8 cellular contexts compared by ENCODE assay signal in genomic region chr15:66774001-66774814, GRCh38.
DNase-seq lines count a peak whose midpoint lies in the region; ATAC-seq, FAIRE-seq and TF ChIP-seq lines count a peak whose summit lies in the region.

No MANE protein-coding gene starts in this region.

- H3K4me1 ChIP-seq in A549 (peaks cover 96% of the 10 kb centered on the region), H1 (replicated peaks in 1 of 4; ENCODE audit: control insufficient read depth in 3 of 4, insufficient read depth in 4 of 4, low read length in 3 of 4) (peaks cover 11 to 24% (median 18%) of the 10 kb centered on the region in 4 experiments)

- H3K4me1 Mint-ChIP-seq in activated CD4-positive, alpha-beta T cell treated with anti-CD3 and anti-CD28 coated beads, Interleukin-2, amount 10 ng/mL, durations not matched to agents 7 days and 5 days: no peaks in the 10 kb centered on the region

- H3K4me2 ChIP-seq in A549 (peak overlapping the region; percentile 83), H1 (ENCODE audit: insufficient read depth in 1 of 2, low read depth in 2 of 2, low read length in 2 of 2) (peak overlapping the region; percentile 0 to 60; a peak in 2 of 4 replicates)

- H3K14ac ChIP-seq in H1 (ENCODE audit: insufficient read length): no peak overlapping the region

- H3K9ac ChIP-seq in H1 (replicated peaks in 1 of 4; ENCODE audit: extremely low read depth in 1 of 4, low read depth in 3 of 4, low read length in 3 of 4): peak overlapping the region in 2 of 4 experiments; percentile 46 to 57; a peak in 2 of 7 replicates

- H2BK20ac ChIP-seq in H1 (ENCODE audit: low read length): peak overlapping the region; percentile 82; the same call in 1 of the 2 replicates

- no peak overlapping the region for H3K4me3 ChIP-seq in A549
- H3K4me3 ChIP-seq in H1 (ENCODE audit: extremely low read depth in 1 of 4, insufficient read depth in 2 of 4, low read depth in 3 of 4, low read length in 4 of 4): peak overlapping the region in 1 of 4 experiments; percentile 23; a peak in 3 of 8 replicates

- H3K79me1 ChIP-seq in H1 (ENCODE audit: low read depth, low read length): no peaks in the 10 kb centered on the region

- TF ChIP-seq POLR2A in A549 (IDR thresholded peaks at IDR 0.05; ENCODE audit: low read length) (no peak), H1 (IDR thresholded peaks at IDR 0.05; ENCODE audit: control extremely low read depth in 1 of 2, low read depth in 2 of 2, low read length in 2 of 2) (no peak)

- H4K91ac ChIP-seq in H1 (replicated peaks; ENCODE audit: insufficient read length, low read length): peak overlapping the region; percentile 83

- in situ Hi-C loops in GM13977 (cut with MboI; ENCODE audit: low pct_unique_long_range_greater_than_20kb, low sequenced_read_pairs, unreplicated experiment): no loop called here

- POLR2A ChIA-PET in A549 (lab: Yijun Ruan, JAX) (interaction anchor here (1.5 to 9.9 kb wide), 2 partner anchors 70 to 77 kb away, joined by 4 to 94 read pairs; partner anchors contain the start of gene SMAD6), H1 (lab: Charles Lee; ENCODE audit: partially characterized antibody) (interaction anchor here (1.7 to 1.8 kb wide), 2 partner anchors 61 to 78 kb away, joined by 3 to 4 read pairs; no protein-coding TSS in a partner anchor)
- POLR2A ChIA-PET in activated CD4-positive, alpha-beta T cell treated with anti-CD3 and anti-CD28 coated beads, Interleukin-2, amount 10 ng/mL, durations not matched to agents 7 days and 5 days (lab: Charles Lee): no interaction called here

- no peaks in the 10 kb centered on the region for H4K20me1 ChIP-seq in H1 (replicated peaks in 1 of 2; ENCODE audit: control insufficient read depth in 1 of 2, insufficient read depth in 2 of 2, low read length in 2 of 2)

- H3K4ac ChIP-seq in H1 (replicated peaks; ENCODE audit: insufficient read length, low read depth, low read length): peak overlapping the region; percentile 63

- peak overlapping the region; percentile 60; the same call in 1 of the 2 replicates for H4K8ac ChIP-seq in H1 (ENCODE audit: extremely low read depth, insufficient read depth, low read length)

- H2BK5ac ChIP-seq in H1 (ENCODE audit: low read depth, low read length): peak overlapping the region; percentile 89; the same call in 1 of the 2 replicates

- peak; percentile 56 for FAIRE-seq in A549 (lab: Jason Lieb, UNC)
- FAIRE-seq in H1 (lab: Jason Lieb, UNC): no peak

- CTCF ChIA-PET in A549 (lab: Yijun Ruan, JAX): interaction anchor here (0.6 to 42.9 kb wide), 52 partner anchors 14 to 243 kb away, joined by 3 to 779 read pairs (median 6); partner anchors contain the start of gene SMAD6
- CTCF ChIA-PET in activated CD4-positive, alpha-beta T cell treated with anti-CD3 and anti-CD28 coated beads, Interleukin-2, amount 10 ng/mL, durations not matched to agents 7 days and 5 days (lab: Charles Lee): no interaction called here
- CTCF ChIA-PET in H1 (lab: Charles Lee; ENCODE audit: partially characterized antibody): interaction anchor here (0.7 to 13.5 kb wide), 36 partner anchors 8 to 195 kb away, joined by 3 to 202 read pairs (median 4); partner anchors contain the start of gene SMAD6

- no peak overlapping the region for H3K23ac ChIP-seq in H1 (ENCODE audit: insufficient read length)

- no peak overlapping the region for H3K27ac Mint-ChIP-seq in activated CD4-positive, alpha-beta T cell treated with anti-CD3 and anti-CD28 coated beads, Interleukin-2, amount 10 ng/mL, durations not matched to agents 7 days and 5 days

- no peaks in the 10 kb centered on the region for H3K23me2 ChIP-seq in H1 (ENCODE audit: low read depth, low read length)

- H2BK12ac ChIP-seq in H1 (ENCODE audit: low read depth, low read length): peak overlapping the region; percentile 52

- H2AFZ ChIP-seq in H1 (ENCODE audit: low read length): 0 out of 2 replicates have a peak overlapping the region, but pooled peaks have one; percentile 10

- H3K36me3 Mint-ChIP-seq in activated CD4-positive, alpha-beta T cell treated with anti-CD3 and anti-CD28 coated beads, Interleukin-2, amount 10 ng/mL, durations not matched to agents 7 days and 5 days (ENCODE audit: low read depth): no peaks in the 10 kb centered on the region

- no peaks in the 10 kb centered on the region for H3K79me2 ChIP-seq in H1 (ENCODE audit: control insufficient read depth in 1 of 2, insufficient read depth in 2 of 2, low read length in 2 of 2)

- H3K4me3 Mint-ChIP-seq in activated CD4-positive, alpha-beta T cell treated with anti-CD3 and anti-CD28 coated beads, Interleukin-2, amount 10 ng/mL, durations not matched to agents 7 days and 5 days: no peak overlapping the region

- no peaks in the 10 kb centered on the region for H3K27me3 Mint-ChIP-seq in activated CD4-positive, alpha-beta T cell treated with anti-CD3 and anti-CD28 coated beads, Interleukin-2, amount 10 ng/mL, durations not matched to agents 7 days and 5 days

- WGBS in A549 (ENCODE audit: missing lambda C conversion rate): 33% methylated on average over 19 of the region's 19 CpGs
- 32% methylated on average over 17 of the region's 19 CpGs; no CpG with 5 or more reads in 1 of the 2 experiments for WGBS in H1 (ENCODE audit: extremely low coverage in 1 of 2, insufficient coverage in 1 of 2, insufficient read length in 1 of 2, insufficient replicate concordance in 2 of 2, low coverage in 1 of 2, low lambda C conversion rate in 2 of 2, missing lambda C conversion rate in 1 of 2), 2 experiments

- peak; percentile 86 to 89 for ATAC-seq in A549
- no peak for ATAC-seq in GM18870 (IDR thresholded peaks at IDR 0.05; ENCODE audit: unreplicated experiment)

- H2BK15ac ChIP-seq in H1 (ENCODE audit: low read length): peak overlapping the region; percentile 61; the same call in 1 of the 2 replicates

- TF ChIP-seq EP300 in A549 (IDR thresholded peaks at IDR 0.05) (no peak), H1 (IDR thresholded peaks at IDR 0.05; ENCODE audit: borderline replicate concordance in 1 of 2, low read depth in 2 of 2, low read length in 2 of 2) (peak in 1 of 2 experiments; percentile 60; a peak in 1 of 3 replicates)

- peak overlapping the region; percentile 46 for H4K5ac ChIP-seq in H1 (ENCODE audit: insufficient read length, low read depth, low read length)

- no peak overlapping the region for H3K56ac ChIP-seq in H1 (replicated peaks; ENCODE audit: insufficient read length, low read depth, low read length)

- H3K18ac ChIP-seq in H1 (ENCODE audit: extremely low read depth, low read length): peak overlapping the region; percentile 79

- no peaks in the 10 kb centered on the region for H3K36me3 ChIP-seq in H1 (ENCODE audit: control insufficient read depth in 2 of 4, insufficient read depth in 4 of 4, low read length in 3 of 4)

- H3K9me3 ChIP-seq in A549: no peaks in the 10 kb centered on the region
- H3K9me3 ChIP-seq in H1 (ENCODE audit: insufficient read depth in 2 of 2, low read depth in 1 of 2, low read length in 1 of 2): no peaks in the 10 kb centered on the region

- peak overlapping the region; percentile 93 to 94 for H3K27ac ChIP-seq in A549
- peak overlapping the region; percentile 56 for H3K27ac ChIP-seq in H1 (ENCODE audit: low read depth, low read length)

- TF ChIP-seq RAD21 in A549 (conservative IDR thresholded peaks at IDR 0.05 in 1 of 2, IDR thresholded peaks at IDR 0.05 in 1 of 2) (peak; percentile 99 to 100), H1 (IDR thresholded peaks at IDR 0.05 in 1 of 2, conservative IDR thresholded peaks at IDR 0.05 in 1 of 2; ENCODE audit: low read depth in 2 of 2, low read length in 2 of 2) (peak; percentile 87 to 92)

- H2BK120ac ChIP-seq in H1 (replicated peaks; ENCODE audit: low read depth, low read length): peak overlapping the region; percentile 45

- peak; percentile 89 to 98 for DNase-seq in A549 (ENCODE audit: low read depth in 1 of 2, low spot score in 1 of 2)
- DNase-seq in GM13977 (ENCODE audit: low spot score): peak; percentile 81
- DNase-seq in NCI-H345 treated with DMSO at 0.1 percent for 48 hours (lab: John Stamatoyannopoulos, UW; ENCODE audit: unreplicated experiment): peak; percentile 1
- peak; percentile 52 for DNase-seq in activated CD4-positive, alpha-beta T cell treated with anti-CD3 and anti-CD28 coated beads, Interleukin-2, amount 10 ng/mL, durations not matched to agents 7 days and 5 days
- peak; percentile 68 to 95 for DNase-seq in H1 (ENCODE audit: low read depth in 1 of 2, low spot score in 2 of 2)
- DNase-seq in medulla oblongata (ENCODE audit: extremely low spot score): peak; percentile 86
- peak; percentile 28 for DNase-seq in stimulated activated CD8-positive, alpha-beta memory T cell treated with anti-CD3 and anti-CD28 coated beads, Interleukin-15, amount 100 ng/mL, for 1 hour (ENCODE audit: low read depth)

- peak; percentile 100 for TF ChIP-seq CTCF in A549 (IDR thresholded peaks at IDR 0.05)
- TF ChIP-seq CTCF in GM13977 (IDR thresholded peaks at IDR 0.05; ENCODE audit: extremely low read depth, insufficient read depth, missing control alignments): peak; percentile 78
- peak; percentile 94 to 95 (median 95) for TF ChIP-seq CTCF in H1 (IDR thresholded peaks at IDR 0.05; ENCODE audit: control extremely low read depth in 1 of 3, insufficient read depth in 1 of 3, low read depth in 1 of 3, low read length in 3 of 3)

- H3K9me3 Mint-ChIP-seq in activated CD4-positive, alpha-beta T cell treated with anti-CD3 and anti-CD28 coated beads, Interleukin-2, amount 10 ng/mL, durations not matched to agents 7 days and 5 days: no peaks in the 10 kb centered on the region

- no peaks in the 10 kb centered on the region for H3K27me3 ChIP-seq in H1 (replicated peaks in 1 of 4; ENCODE audit: control insufficient read depth in 3 of 4, extremely low read depth in 1 of 4, insufficient read depth in 3 of 4, low read length in 3 of 4)

- no peak overlapping the region for H2AK5ac ChIP-seq in H1 (ENCODE audit: low read depth, low read length)

TF ChIP-seq in A549, 52 proteins besides CTCF, POLR2A, EP300 and RAD21 (continues in another document):
- no peak for TF ChIP-seq ZNF302 (CRISPR knock-in tag; IDR thresholded peaks at IDR 0.05)
- no peak; the same call in 1 of the 2 replicates for TF ChIP-seq NFE2L2 (conservative IDR thresholded peaks at IDR 0.05; ENCODE audit: low read length)
- no peak for TF ChIP-seq GATA3 (IDR thresholded peaks at IDR 0.05; ENCODE audit: borderline replicate concordance)
- 0 out of 2 replicates have a peak, but pooled peaks have one; percentile 17 for TF ChIP-seq BHLHE40 (IDR thresholded peaks at IDR 0.05; ENCODE audit: low read depth, low read length)
- TF ChIP-seq RARB (CRISPR knock-in tag; IDR thresholded peaks at IDR 0.05): no peak
- no peak for TF ChIP-seq KDM5A (IDR thresholded peaks at IDR 0.05)
- no peak for TF ChIP-seq RFX5 (IDR thresholded peaks at IDR 0.05)

TF ChIP-seq in H1, 55 proteins besides CTCF, POLR2A, EP300 and RAD21 (continues in another document):
- TF ChIP-seq CTBP2 (IDR thresholded peaks at IDR 0.05; ENCODE audit: borderline replicate concordance, insufficient read depth, insufficient read length, low read length): peak; percentile 96
- TF ChIP-seq SIX5 (IDR thresholded peaks at IDR 0.05; ENCODE audit: low read depth, low read length): no peak
- no peak for TF ChIP-seq KDM4A (IDR thresholded peaks at IDR 0.05; ENCODE audit: low read depth, low read length, severe bottlenecking)
- TF ChIP-seq KDM1A (IDR thresholded peaks at IDR 0.05; ENCODE audit: borderline replicate concordance, low read length): peak; percentile 8; the same call in 1 of the 2 replicates
- TF ChIP-seq SIRT6 (IDR thresholded peaks at IDR 0.05; ENCODE audit: low read length): no peak
- TF ChIP-seq SP2 (IDR thresholded peaks at IDR 0.05; ENCODE audit: low read length): no peak

Comparison
In these comparisons a context has a peak if more than half of its experiments do, and no peak if none do; other contexts are left out.
1. DNase-seq: peak in every context shown above with its lines; median percentile 94 in A549; 86 in medulla oblongata; 82 in H1; 81 in GM13977; 52 in activated CD4-positive, alpha-beta T cell treated with anti-CD3 and anti-CD28 coated beads, Interleukin-2, amount 10 ng/mL, durations not matched to agents 7 days and 5 days; 28 in stimulated activated CD8-positive, alpha-beta memory T cell treated with anti-CD3 and anti-CD28 coated beads, Interleukin-15, amount 100 ng/mL, for 1 hour; 1 in NCI-H345 treated with DMSO at 0.1 percent for 48 hours.
2. Of the 18 proteins assayed by ChIP-seq in both H1 and A549: peak only in H1: KDM1A; only in A549: JUN, MAFK and MAX; in both: CTCF and RAD21; in neither: 10; mixed calls (peak in some experiments, not most) for 2.